ENCODE assay signal across 8 cellular contexts in genomic region chr12:49322708-49323523, GRCh38.
DNase-seq lines count a peak whose midpoint lies in the region; ATAC-seq and TF ChIP-seq lines count a peak whose summit lies in the region.

Gene TROAP, plus strand, starts transcription at chr12:49323255. Its CDS starts 354 bp downstream, at chr12:49323609.

- H3K4me3 ChIP-seq in astrocyte of the spinal cord (ENCODE audit: low read depth, low read length) (peak within 1 kb of the TSS; percentile 77), retinal pigment epithelial cell (ENCODE audit: low read length) (peak within 1 kb of the TSS; percentile 88)

- DNase-seq in NCI-H2081 treated with DMSO at 0.1 percent for 48 hours (lab: John Stamatoyannopoulos, UW) (peak; percentile 96), T1000 (lab: John Stamatoyannopoulos, UW) (peak; percentile 98), astrocyte of the spinal cord (ENCODE audit: low read depth, low spot score) (peak; percentile 99), hypothalamus (lab: John Stamatoyannopoulos, UW) (peak; percentile 59 to 99 (median 95)), retinal pigment epithelial cell (ENCODE audit: low read depth) (peak; percentile 95)

- H3K27ac ChIP-seq in 22Rv1: peak within 1 kb of the TSS; percentile 70

- TF ChIP-seq CTCF in 22Rv1 (IDR thresholded peaks at IDR 0.05) (no peak), astrocyte of the spinal cord (IDR thresholded peaks at IDR 0.05; ENCODE audit: low read depth, low read length) (no peak), retinal pigment epithelial cell (conservative IDR thresholded peaks at IDR 0.05; ENCODE audit: low read depth, low read length) (no peak)

- in situ Hi-C loops in astrocyte of the spinal cord (cut with HindIII; ENCODE audit: low sequenced_read_pairs): no loop called here

- peak; percentile 93 for ATAC-seq in GM18519 (IDR thresholded peaks at IDR 0.05; ENCODE audit: low FRiP score, unreplicated experiment)
- ATAC-seq in HG03045 (IDR thresholded peaks at IDR 0.05; ENCODE audit: unreplicated experiment): peak; percentile 98

Comparison
In these comparisons a context has a peak if more than half of its experiments do, and no peak if none do; other contexts are left out.
1. Peak in every context shown above with its lines: DNase-seq, ATAC-seq, H3K4me3 ChIP-seq and H3K27ac ChIP-seq.